In genomic region chr6:134686071-134686470, GRCh38 we compare ENCODE assay signal across 20 cellular contexts.
DNase-seq lines count a peak whose midpoint lies in the region; FAIRE-seq and TF ChIP-seq lines count a peak whose summit lies in the region.
"Had no signal": no experiment of that assay in that cellular context is flagged by ENCODE, and none has a peak within 500 bp of the region (broad histone marks: within the 10 kb centered on the region; RNA-seq: fewer than 3 reads in every experiment).

No MANE protein-coding gene starts in this region.

- no peak overlapping the region for H3K27ac ChIP-seq in astrocyte (ENCODE audit: low read depth, low read length)
- no peak overlapping the region for H3K27ac ChIP-seq in adrenal gland
- H3K27ac ChIP-seq in vagina, result no peak overlapping the region
- H3K27ac ChIP-seq: body of pancreas had no signal

- DNase-seq in CD1c-positive myeloid dendritic cell (ENCODE audit: extremely low spot score) (peak; percentile 26), HPDE6-E6E7 (ENCODE audit: extremely low spot score) (peak; percentile 34), astrocyte (ENCODE audit: low read depth) (peak; percentile 84), kidney epithelial cell (ENCODE audit: low read depth) (peak; percentile 83), G401 (ENCODE audit: low spot score) (no peak), adrenal gland (no peak), vagina (ENCODE audit: extremely low spot score in 2 of 2) (no peak), SKM-1 (lab: John Stamatoyannopoulos, UW; ENCODE audit: unreplicated experiment) (no peak)
- DNase-seq: activated CD4-positive, alpha-beta T cell treated with anti-CD3 and anti-CD28 coated beads for 36 hours; activated naive CD4-positive, alpha-beta T cell treated with Interleukin-2 at 50 U/mL for 16 hours; AML-193; body of pancreas; DMS 273 treated with DMSO at 0.1 percent for 48 hours; MM.1S; naive thymus-derived CD8-positive, alpha-beta T cell; NCI-H2107; SHP77 treated with DMSO at 0.1 percent for 48 hours; T1000 had no signal

- H3K27me3 Mint-ChIP-seq in astrocyte (ENCODE audit: low read depth, unreplicated experiment), result peaks cover 5% of the 10 kb centered on the region

- 43 to 52% (median 46%) methylated on average over 6 of the region's 6 CpGs for WGBS in adrenal gland, 4 donors

- no peaks in the 10 kb centered on the region for H3K79me2 ChIP-seq in astrocyte (ENCODE audit: insufficient read depth, low read length)

- no peaks in the 10 kb centered on the region for H3K9me3 Mint-ChIP-seq in astrocyte (ENCODE audit: unreplicated experiment)
- H3K9me3 Mint-ChIP-seq: naive thymus-derived CD8-positive, alpha-beta T cell had no signal

- H4K20me1 ChIP-seq in astrocyte (ENCODE audit: insufficient read depth, low read length), result no peaks in the 10 kb centered on the region

- H3K9ac ChIP-seq in astrocyte (ENCODE audit: low read length), result no peak overlapping the region

- H3K4me1 ChIP-seq in astrocyte (ENCODE audit: insufficient read depth, low read length), result peaks cover 9% of the 10 kb centered on the region
- H3K4me1 ChIP-seq in adrenal gland (replicated peaks in 1 of 2), result no peaks in the 10 kb centered on the region
- no peaks in the 10 kb centered on the region for H3K4me1 ChIP-seq in vagina
- H3K4me1 ChIP-seq: body of pancreas had no signal

- TF ChIP-seq CTCF in astrocyte (IDR thresholded peaks at IDR 0.05; ENCODE audit: insufficient read depth, low read depth, low read length), result no peak
- no peak for TF ChIP-seq CTCF in kidney epithelial cell (IDR thresholded peaks at IDR 0.05; ENCODE audit: insufficient read depth, low read length, poor library complexity, severe bottlenecking)
- TF ChIP-seq CTCF in adrenal gland (IDR thresholded peaks at IDR 0.05), result no peak
- TF ChIP-seq CTCF in vagina (IDR thresholded peaks at IDR 0.05), result no peak

- intact Hi-C loops in adrenal gland (cut with DNase I), result no loop called here
- intact Hi-C loops in vagina (cut with DNase I), result no loop called here

- no peaks in the 10 kb centered on the region for H3K9me3 ChIP-seq in astrocyte (ENCODE audit: insufficient read depth, low read depth, low read length)
- H3K9me3 ChIP-seq in adrenal gland (replicated peaks in 1 of 3), result no peaks in the 10 kb centered on the region
- H3K9me3 ChIP-seq in vagina, result no peaks in the 10 kb centered on the region
- H3K9me3 ChIP-seq: body of pancreas had no signal

- H3K4me3 Mint-ChIP-seq in astrocyte (ENCODE audit: unreplicated experiment), result no peak overlapping the region
- H3K4me3 Mint-ChIP-seq: activated CD4-positive, alpha-beta T cell treated with anti-CD3 and anti-CD28 coated beads for 36 hours; naive thymus-derived CD8-positive, alpha-beta T cell had no signal

- no peaks in the 10 kb centered on the region for H3K36me3 Mint-ChIP-seq in astrocyte (ENCODE audit: low read depth, unreplicated experiment)
- H3K36me3 Mint-ChIP-seq: naive thymus-derived CD8-positive, alpha-beta T cell had no signal

- peaks cover 6% of the 10 kb centered on the region for H3K4me1 Mint-ChIP-seq in astrocyte (ENCODE audit: low read depth, unreplicated experiment)
- H3K4me1 Mint-ChIP-seq: activated CD4-positive, alpha-beta T cell treated with anti-CD3 and anti-CD28 coated beads for 36 hours; naive thymus-derived CD8-positive, alpha-beta T cell had no signal

- no peak overlapping the region for H3K27ac Mint-ChIP-seq in astrocyte (ENCODE audit: unreplicated experiment)
- H3K27ac Mint-ChIP-seq: activated CD4-positive, alpha-beta T cell treated with anti-CD3 and anti-CD28 coated beads for 36 hours had no signal

- no peaks in the 10 kb centered on the region for H3K27me3 ChIP-seq in astrocyte (ENCODE audit: insufficient read depth, low read length)
- no peaks in the 10 kb centered on the region for H3K27me3 ChIP-seq in kidney epithelial cell (ENCODE audit: control insufficient read depth, insufficient read depth, low read length)
- peaks cover 3% of the 10 kb centered on the region for H3K27me3 ChIP-seq in adrenal gland
- H3K27me3 ChIP-seq in vagina, result no peaks in the 10 kb centered on the region
- H3K27me3 ChIP-seq: body of pancreas had no signal

- H3K4me2 ChIP-seq in astrocyte (ENCODE audit: low read length), result peak overlapping the region; percentile 2

- H2AFZ ChIP-seq in astrocyte (ENCODE audit: low read depth, low read length), result no peak overlapping the region

- in situ Hi-C loops in G401 (cut with HindIII; ENCODE audit: low sequenced_read_pairs), result no loop called here

- H3K4me3 ChIP-seq in astrocyte (ENCODE audit: insufficient read depth, low read depth, low read length), result no peak overlapping the region
- H3K4me3 ChIP-seq in kidney epithelial cell (ENCODE audit: low read depth, low read length), result no peak overlapping the region
- H3K4me3 ChIP-seq in adrenal gland, result no peak overlapping the region
- no peak overlapping the region for H3K4me3 ChIP-seq in vagina
- H3K4me3 ChIP-seq: body of pancreas had no signal

- H3K36me3 ChIP-seq in astrocyte (ENCODE audit: insufficient read depth, low read length) (no peaks in the 10 kb centered on the region), kidney epithelial cell (ENCODE audit: control insufficient read depth, insufficient read depth, low read length) (no peaks in the 10 kb centered on the region), adrenal gland (replicated peaks in 1 of 2) (no peaks in the 10 kb centered on the region), vagina (no peaks in the 10 kb centered on the region)

- no peak for FAIRE-seq in astrocyte (lab: Jason Lieb, UNC)
- FAIRE-seq: H1, HTR-8/SVneo had no signal

- TF ChIP-seq POLR2A in adrenal gland (IDR thresholded peaks at IDR 0.05), result no peak
- no peak for TF ChIP-seq POLR2A in vagina (IDR thresholded peaks at IDR 0.05)

Comparison
In these comparisons a context has a peak if more than half of its experiments do, and no peak if none do; other contexts are left out.
1. DNase-seq: peak in CD1c-positive myeloid dendritic cell (single experiment), HPDE6-E6E7 (single experiment), astrocyte (single experiment) and kidney epithelial cell (single experiment); none in G401 (single experiment), adrenal gland (0 of 7), vagina (0 of 2) and SKM-1 (single experiment).